Comparison of ENCODE assay signal across 32 cellular contexts in the genomic region with DNA sequence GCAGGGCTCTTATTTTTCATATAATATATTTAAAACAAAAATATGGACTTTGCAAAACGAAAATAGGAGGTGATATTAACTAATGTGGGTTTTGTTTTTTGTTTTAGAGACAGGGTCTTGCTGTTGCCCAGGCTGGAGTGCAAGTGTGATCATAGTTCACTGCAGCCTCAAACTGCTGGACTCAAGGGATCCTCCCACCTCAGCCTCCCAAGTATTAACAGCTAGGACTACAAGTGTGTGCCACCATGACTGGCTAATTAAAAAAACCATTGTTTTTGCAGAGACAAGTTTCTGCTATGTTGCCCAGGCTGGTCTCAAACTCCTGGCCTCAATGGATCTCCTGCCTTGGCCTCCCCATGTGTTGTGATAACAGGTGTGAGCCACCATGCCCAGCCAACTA.
"Had no signal": no experiment of that assay in that cellular context is flagged by ENCODE, and none has a peak within 500 bp of the region (broad histone marks: within the 10 kb centered on the region; RNA-seq: fewer than 3 reads in every experiment).

No MANE protein-coding gene starts in this region.

- H3K9me3 Mint-ChIP-seq: naive thymus-derived CD4-positive, alpha-beta T cell; natural killer cell; nephron; neural progenitor cell; stimulated activated memory B cell treated with anti-CD40 and anti-IgM and Interleukin-4, amounts not matched to agents 10 μg/mL and 1 μg/mL and 100 μg/mL, for 72 hours; stimulated activated naive CD8-positive, alpha-beta T cell treated with anti-CD3 and anti-CD28 coated beads, Interleukin-15, amount 100 ng/mL, for 72 hours; type B pancreatic cell had no signal

- H3K4me1 ChIP-seq: parathyroid adenoma, testis, uterus had no signal

- H2AFZ ChIP-seq: neural progenitor cell, parathyroid adenoma had no signal

- H3K79me2 ChIP-seq: parathyroid adenoma had no signal

- H3K36me3 Mint-ChIP-seq: natural killer cell; neural progenitor cell; stimulated activated memory B cell treated with anti-CD40 and anti-IgM and Interleukin-4, amounts not matched to agents 10 μg/mL and 1 μg/mL and 100 μg/mL, for 72 hours; type B pancreatic cell had no signal

- DNase-seq: naive thymus-derived CD4-positive, alpha-beta T cell; natural killer cell; nucleus accumbens; ovary; posterior cingulate gyrus; psoas muscle; right cardiac atrium; spleen; stimulated activated CD4-positive, alpha-beta T cell treated with anti-CD3 and anti-CD28 coated beads, Interleukin-12 subunit alpha, Interleukin-12 subunit beta, amount 100 ng/mL, for 4 hours; stimulated activated CD4-positive, alpha-beta T cell treated with anti-CD3 and anti-CD28 coated beads, Interleukin-1b, Interleukin-23, amount 100 ng/mL, for 48 hours; stimulated activated CD4-positive, alpha-beta T cell treated with anti-CD3 and anti-CD28 coated beads, Interleukin-4, amount 100 ng/mL, for 1 hour; stimulated activated CD4-positive, alpha-beta T cell treated with anti-CD3 and anti-CD28 coated beads, Interleukin-4, amount 100 ng/mL, for 4 hours; stimulated activated CD8-positive, alpha-beta memory T cell treated with anti-CD3 and anti-CD28 coated beads, Interleukin-4, amount 100 ng/mL, for 48 hours; stimulated activated naive CD4-positive, alpha-beta T cell; stimulated activated naive CD8-positive, alpha-beta T cell treated with anti-CD3 and anti-CD28 coated beads, Interleukin-15, amount 100 ng/mL, for 72 hours; stimulated activated naive CD8-positive, alpha-beta T cell treated with anti-CD3 and anti-CD28 coated beads, Interleukin-15, Interleukin-2, amounts not matched to agents 100 U/mL and 50 U/mL, for 24 hours; substantia nigra; testis; tibial artery; transverse colon; upper lobe of right lung; uterus had no signal

- H3K4me3 Mint-ChIP-seq: naive thymus-derived CD4-positive, alpha-beta T cell; natural killer cell; nephron; neural progenitor cell; stimulated activated memory B cell treated with anti-CD40 and anti-IgM and Interleukin-4, amounts not matched to agents 10 μg/mL and 1 μg/mL and 100 μg/mL, for 72 hours; stimulated activated naive CD8-positive, alpha-beta T cell treated with anti-CD3 and anti-CD28 coated beads, Interleukin-15, amount 100 ng/mL, for 72 hours; type B pancreatic cell had no signal

- H3K27me3 ChIP-seq: neural progenitor cell, neutrophil, ovary, spleen, suprapubic skin, testis, tibial artery, transverse colon, upper lobe of right lung, uterus had no signal

- H3K4me3 ChIP-seq: neural progenitor cell, ovary, psoas muscle, skin epidermis, smooth muscle cell, spleen, suprapubic skin, testis, tibial artery, transverse colon, upper lobe of right lung, uterus had no signal

- H3K36me3 ChIP-seq: neural progenitor cell, neutrophil, ovary, spleen, suprapubic skin, tibial artery, transverse colon, upper lobe of right lung, uterus had no signal

- H3K27ac ChIP-seq: neural progenitor cell, neutrophil, ovary, parathyroid adenoma, psoas muscle, skin epidermis, spleen, suprapubic skin, testis, tibial artery, transverse colon, upper lobe of right lung, uterus had no signal

- H3K27me3 Mint-ChIP-seq: naive thymus-derived CD4-positive, alpha-beta T cell; progenitor cell of endocrine pancreas; stimulated activated memory B cell treated with anti-CD40 and anti-IgM and Interleukin-4, amounts not matched to agents 10 μg/mL and 1 μg/mL and 100 μg/mL, for 72 hours; stimulated activated naive CD8-positive, alpha-beta T cell treated with anti-CD3 and anti-CD28 coated beads, Interleukin-15, amount 100 ng/mL, for 72 hours; type B pancreatic cell had no signal

- H3K4me2 ChIP-seq: neural progenitor cell, smooth muscle cell had no signal

- H3K4me1 Mint-ChIP-seq: naive thymus-derived CD4-positive, alpha-beta T cell; natural killer cell; stimulated activated memory B cell treated with anti-CD40 and anti-IgM and Interleukin-4, amounts not matched to agents 10 μg/mL and 1 μg/mL and 100 μg/mL, for 72 hours; stimulated activated naive CD8-positive, alpha-beta T cell treated with anti-CD3 and anti-CD28 coated beads, Interleukin-15, amount 100 ng/mL, for 72 hours had no signal

- H3K27ac Mint-ChIP-seq: naive thymus-derived CD4-positive, alpha-beta T cell; natural killer cell; nephron; neural progenitor cell; progenitor cell of endocrine pancreas; stimulated activated memory B cell treated with anti-CD40 and anti-IgM and Interleukin-4, amounts not matched to agents 10 μg/mL and 1 μg/mL and 100 μg/mL, for 72 hours; stimulated activated naive CD8-positive, alpha-beta T cell treated with anti-CD3 and anti-CD28 coated beads, Interleukin-15, amount 100 ng/mL, for 72 hours; type B pancreatic cell had no signal

- H3K9ac ChIP-seq: neural progenitor cell, parathyroid adenoma had no signal

- H3K9me3 ChIP-seq: neutrophil, ovary, psoas muscle, spleen, suprapubic skin, testis, tibial artery, transverse colon, upper lobe of right lung, uterus had no signal
